9 cellular contexts compared by ENCODE assay signal in the genomic region with DNA sequence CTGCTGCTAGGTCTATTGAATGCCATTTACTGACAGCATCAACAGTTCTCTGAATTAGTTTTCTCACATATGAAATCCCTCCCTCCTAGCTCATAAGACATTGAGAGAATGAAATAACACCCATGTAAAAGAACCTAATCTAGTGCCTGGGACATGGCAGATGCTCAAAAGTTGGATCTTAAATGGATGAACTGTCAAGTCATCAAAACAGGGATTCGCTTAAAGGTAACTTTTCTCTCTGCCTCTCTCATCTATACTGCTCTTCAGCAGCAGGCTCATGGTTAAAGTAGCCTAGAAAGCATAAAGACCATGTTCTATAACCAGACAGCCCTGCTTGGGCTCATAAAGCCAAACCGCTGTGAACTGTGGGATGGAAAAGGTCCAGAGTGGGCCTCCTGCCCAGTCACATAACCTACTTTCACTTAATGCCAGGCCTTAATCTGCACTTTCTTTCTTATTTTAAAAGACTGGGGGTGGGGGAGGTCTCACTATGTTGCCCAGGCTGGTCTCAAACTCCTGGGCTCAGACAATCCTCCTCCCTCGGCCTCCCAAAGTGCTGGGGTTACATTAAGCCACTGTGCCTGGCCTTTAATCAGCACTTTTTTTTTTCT. TPM values are rescaled to one million over a fixed set of nuclear protein-coding genes. Genes with fewer than 3 reads are reported as not detected.
DNase-seq lines count a peak whose midpoint lies in the region; ATAC-seq, FAIRE-seq and TF ChIP-seq lines count a peak whose summit lies in the region.
"Had no signal": no experiment of that assay in that cellular context is flagged by ENCODE, and none has a peak within 500 bp of the region (broad histone marks: within the 10 kb centered on the region; RNA-seq: fewer than 3 reads in every experiment).

No MANE protein-coding gene starts in this region.

- no peak overlapping the region for H3K23ac ChIP-seq in trophoblast cell (ENCODE audit: low read length)

- H3K4me3 Mint-ChIP-seq in T-helper 17 cell, result peak overlapping the region; percentile 57

- H4K12ac ChIP-seq in trophoblast cell (ENCODE audit: low read depth, low read length), result no peak overlapping the region

- H3K27me3 ChIP-seq in trophoblast cell (ENCODE audit: insufficient read depth, low read length), result no peaks in the 10 kb centered on the region

- in situ Hi-C loops in KBM-7 (cut with MboI; ENCODE audit: low pct_unique_long_range_greater_than_20kb, low sequenced_read_pairs), result no loop called here

- no peak overlapping the region for H2BK120ac ChIP-seq in trophoblast cell (ENCODE audit: insufficient read depth, low read length, poor library complexity)

- H3K79me1 ChIP-seq in trophoblast cell (ENCODE audit: low read length), result peaks cover 7% of the 10 kb centered on the region

- H3K36me3 ChIP-seq in trophoblast cell (ENCODE audit: control insufficient read depth in 1 of 2, insufficient read depth in 2 of 2, low read length in 2 of 2), result no peaks in the 10 kb centered on the region

- H3K4ac ChIP-seq in trophoblast cell (ENCODE audit: low read depth, low read length), result peak overlapping the region; percentile 88

- no peak overlapping the region for H3K9ac ChIP-seq in trophoblast cell (ENCODE audit: low read length)

- peaks cover 3 to 10% of the 10 kb centered on the region in 2 experiments for H3K4me1 ChIP-seq in trophoblast cell (ENCODE audit: control insufficient read depth in 1 of 2, insufficient read depth in 2 of 2, low read length in 2 of 2)

- DNase-seq in GM19239 (ENCODE audit: insufficient read length, low spot score) (no peak), T-helper 17 cell (no peak), fibroblast of mammary gland (ENCODE audit: low read depth) (peak; percentile 50), trophoblast cell (no peak), KBM-7 (no peak), SKM-1 (lab: John Stamatoyannopoulos, UW; ENCODE audit: unreplicated experiment) (no peak)

- no peak overlapping the region for H3K4me2 ChIP-seq in trophoblast cell (ENCODE audit: low read length)

- H3K9me3 ChIP-seq in T-helper 17 cell (ENCODE audit: control insufficient read depth, low read length, poor library complexity, severe bottlenecking) (no peaks in the 10 kb centered on the region), trophoblast cell (ENCODE audit: insufficient read depth, low read depth, low read length) (no peaks in the 10 kb centered on the region)

- no peak overlapping the region for H2AFZ ChIP-seq in trophoblast cell (ENCODE audit: insufficient read depth, low read length, poor library complexity)

- H3K4me1 Mint-ChIP-seq in T-helper 17 cell, result peaks cover 50% of the 10 kb centered on the region

- H3K14ac ChIP-seq in trophoblast cell (ENCODE audit: low read length), result no peak overlapping the region

- peak overlapping the region; percentile 87 for H3K27ac Mint-ChIP-seq in T-helper 17 cell

- H3K18ac ChIP-seq in trophoblast cell (ENCODE audit: low read length), result no peak overlapping the region

- FAIRE-seq in GM19239 (lab: Jason Lieb, UNC), result peak; percentile 18
- FAIRE-seq: endothelial cell of umbilical vein had no signal

- H3K27me3 Mint-ChIP-seq in T-helper 17 cell, result no peaks in the 10 kb centered on the region

- H4K91ac ChIP-seq in trophoblast cell (ENCODE audit: low read depth, low read length), result no peak overlapping the region

- TF ChIP-seq POLR2A in GM18505 (IDR thresholded peaks at IDR 0.05; ENCODE audit: borderline replicate concordance, extremely low read depth, insufficient read depth, insufficient read length), result no peak

- H2BK12ac ChIP-seq in trophoblast cell (ENCODE audit: low read length), result no peak overlapping the region

- no peak overlapping the region for H3K27ac ChIP-seq in trophoblast cell (ENCODE audit: low read depth, low read length)

- peaks cover 23% of the 10 kb centered on the region for H3K79me2 ChIP-seq in trophoblast cell (ENCODE audit: control insufficient read depth, insufficient read depth, low read length, poor library complexity)

- WGBS in trophoblast cell (ENCODE audit: extremely low coverage, insufficient coverage, insufficient read length), result no CpG with 5 or more reads among the region's 3 CpGs

- H3K36me3 Mint-ChIP-seq in T-helper 17 cell (ENCODE audit: low read depth), result no peaks in the 10 kb centered on the region

- ATAC-seq in T-helper 17 cell (no peak), GM18907 (IDR thresholded peaks at IDR 0.05; ENCODE audit: unreplicated experiment) (no peak), GM18505 (IDR thresholded peaks at IDR 0.05; ENCODE audit: unreplicated experiment) (no peak)

- H4K8ac ChIP-seq in trophoblast cell (ENCODE audit: low read depth, low read length), result no peak overlapping the region

- H3K4me3 ChIP-seq in fibroblast of mammary gland (ENCODE audit: control insufficient read depth, low read depth, low read length) (no peak overlapping the region), trophoblast cell (ENCODE audit: low read depth, low read length) (no peak overlapping the region)

- no peak overlapping the region for H2BK5ac ChIP-seq in trophoblast cell (ENCODE audit: low read depth, low read length, poor library complexity)

- no peak for TF ChIP-seq CTCF in fibroblast of mammary gland (conservative IDR thresholded peaks at IDR 0.05; ENCODE audit: control insufficient read depth, insufficient read depth, low read depth, low read length)

- H2AK5ac ChIP-seq in trophoblast cell (ENCODE audit: low read length), result no peak overlapping the region

RNA-seq across cellular contexts. Expression of a gene that starts 3.7 kb away (rescaled TPM):
- 10 to 100 TPM; 26.8 to 28.2 TPM for total RNA-seq in T-helper 17 cell
- polyA plus RNA-seq in trophoblast cell (2013), result 48.2 and 49.2 TPM in 2 replicates

RNA-seq across cellular contexts. Expression of a gene that starts 51.0 kb away (rescaled TPM):
- not detected for total RNA-seq in T-helper 17 cell
- polyA plus RNA-seq in trophoblast cell (2013), result 0.04 and 0.10 TPM in 2 replicates
- total RNA-seq: endothelial cell of umbilical vein had no signal
- polyA plus RNA-seq: endothelial cell of umbilical vein had no signal
